15 cellular contexts compared by ENCODE assay signal in the genomic region with DNA sequence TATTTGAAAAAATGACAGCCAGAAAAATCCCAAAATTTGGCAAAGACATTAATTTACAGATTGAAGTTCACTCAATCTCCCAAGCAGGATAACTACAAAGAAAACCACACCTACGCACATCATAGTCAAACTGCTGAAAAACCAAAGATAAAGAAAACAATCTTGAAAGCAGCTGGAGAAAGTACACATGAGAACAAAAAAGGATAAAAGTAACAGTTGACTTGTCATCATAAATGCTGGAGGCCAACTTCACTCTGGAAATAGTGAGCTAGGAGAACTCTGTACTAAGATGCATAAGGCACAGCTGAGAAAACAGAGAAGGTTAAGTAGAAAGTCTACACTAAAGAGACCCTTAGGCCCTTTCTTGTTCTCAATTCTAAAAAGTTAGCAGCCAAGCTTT.
DNase-seq lines count a peak whose midpoint lies in the region; ATAC-seq and TF ChIP-seq lines count a peak whose summit lies in the region.
"Had no signal": no experiment of that assay in that cellular context is flagged by ENCODE, and none has a peak within 500 bp of the region (broad histone marks: within the 10 kb centered on the region; RNA-seq: fewer than 3 reads in every experiment).

No MANE protein-coding gene starts in this region.

- no peaks in the 10 kb centered on the region for H3K9me3 Mint-ChIP-seq in CD4-positive, alpha-beta T cell
- H3K9me3 Mint-ChIP-seq in CD8-positive, alpha-beta memory T cell, result no peaks in the 10 kb centered on the region
- no peaks in the 10 kb centered on the region for H3K9me3 Mint-ChIP-seq in WTC11
- H3K9me3 Mint-ChIP-seq in type B pancreatic cell, result peaks cover 5% of the 10 kb centered on the region

- peaks cover 77% of the 10 kb centered on the region for H3K4me1 Mint-ChIP-seq in CD4-positive, alpha-beta T cell (ENCODE audit: low read depth)
- peaks cover 40 to 64% (median 60%) of the 10 kb centered on the region in 3 donors for H3K4me1 Mint-ChIP-seq in CD8-positive, alpha-beta memory T cell
- H3K4me1 Mint-ChIP-seq in WTC11 (peaks cover 39% of the 10 kb centered on the region), type B pancreatic cell (ENCODE audit: unreplicated experiment) (peaks cover 22% of the 10 kb centered on the region)

- CTCF ChIA-PET in CD4-positive, alpha-beta T cell (lab: Charles Lee), result interaction anchor here (1.2 to 2.9 kb wide), 11 partner anchors 8 to 329 kb away, joined by 3 to 18 read pairs (median 5); a partner anchor contains a TSS
- CTCF ChIA-PET in CD8-positive, alpha-beta memory T cell (lab: Charles Lee), result interaction anchor here (0.9 to 2.2 kb wide), 12 partner anchors 8 to 329 kb away, joined by 3 to 11 read pairs (median 5); a partner anchor contains a TSS
- CTCF ChIA-PET in WTC11 (lab: Charles Lee), result interaction anchor here (0.6 to 3.9 kb wide), 34 partner anchors 8 to 396 kb away, joined by 3 to 23 read pairs (median 4); a partner anchor contains a TSS

- peak overlapping the region; percentile 64 for H3K27ac ChIP-seq in CD4-positive, alpha-beta T cell (ENCODE audit: low read depth, low read length)
- H3K27ac ChIP-seq in CD8-positive, alpha-beta memory T cell (ENCODE audit: low read depth, low read length), result no peak overlapping the region
- peak overlapping the region; percentile 6 for H3K27ac ChIP-seq in effector memory CD4-positive, alpha-beta T cell (ENCODE audit: insufficient read depth, low read length, poor library complexity, severe bottlenecking)
- H3K27ac ChIP-seq: cardiac muscle cell, prostate gland, tibial nerve had no signal

- no peaks in the 10 kb centered on the region for H3K27me3 ChIP-seq in CD4-positive, alpha-beta T cell (ENCODE audit: control insufficient read depth, insufficient read depth, low read length)
- H3K27me3 ChIP-seq in CD8-positive, alpha-beta memory T cell (ENCODE audit: insufficient read depth, low read length, poor library complexity, severe bottlenecking), result no peaks in the 10 kb centered on the region
- no peaks in the 10 kb centered on the region for H3K27me3 ChIP-seq in effector memory CD4-positive, alpha-beta T cell (replicated peaks; ENCODE audit: control insufficient read depth, insufficient read depth, low read length, poor library complexity, severe bottlenecking)
- H3K27me3 ChIP-seq: cardiac muscle cell, Peyer's patch, tibial nerve had no signal

- intact Hi-C loops in CD4-positive, alpha-beta T cell (cut with DNase I, micrococcal nuclease), result loop anchor here (1.0 to 5.0 kb wide), 6 partner anchors 35 to 115 kb away; no protein-coding TSS in a partner anchor

- peak; percentile 33 for ATAC-seq in CD4-positive, alpha-beta T cell (ENCODE audit: poor library complexity)
- no peak; the same call in 1 of the 2 replicates for ATAC-seq in WTC11

- peaks cover 53% of the 10 kb centered on the region for H3K4me1 ChIP-seq in CD8-positive, alpha-beta memory T cell (ENCODE audit: insufficient read depth, low read length)
- H3K4me1 ChIP-seq in effector memory CD4-positive, alpha-beta T cell (ENCODE audit: control insufficient read depth, insufficient read depth, low read length, poor library complexity, severe bottlenecking), result peaks cover 10% of the 10 kb centered on the region
- H3K4me1 ChIP-seq: Peyer's patch, prostate gland had no signal

- no peaks in the 10 kb centered on the region for H3K36me3 ChIP-seq in CD8-positive, alpha-beta memory T cell (ENCODE audit: insufficient read depth, low read length)
- peaks cover 14% of the 10 kb centered on the region for H3K36me3 ChIP-seq in effector memory CD4-positive, alpha-beta T cell (ENCODE audit: control insufficient read depth, insufficient read depth, low read length)
- H3K36me3 ChIP-seq: cardiac muscle cell, Peyer's patch, prostate gland had no signal

- no peak for DNase-seq in CD4-positive, alpha-beta T cell
- DNase-seq in CD8-positive, alpha-beta memory T cell, result peak in 1 of 5 donors; percentile 61
- DNase-seq in WTC11 (ENCODE audit: low spot score) (no peak), hypothalamus (lab: John Stamatoyannopoulos, UW) (no peak), type B pancreatic cell (ENCODE audit: extremely low spot score, unreplicated experiment) (no peak)
- no peak for DNase-seq in effector memory CD4-positive, alpha-beta T cell
- DNase-seq in activated CD8-positive, alpha-beta memory T cell treated with anti-CD3 and anti-CD28 coated beads, Interleukin-2, amount 50 U/mL, for 48 hours, result no peak
- DNase-seq: NCI-H1417 treated with DMSO at 0.1 percent for 48 hours had no signal

- TF ChIP-seq CTCF in CD4-positive, alpha-beta T cell (IDR thresholded peaks at IDR 0.05), result no peak
- TF ChIP-seq CTCF in WTC11 (IDR thresholded peaks at IDR 0.05) (no peak), type B pancreatic cell (conservative IDR thresholded peaks at IDR 0.05) (no peak)

- H3K9me3 ChIP-seq in CD4-positive, alpha-beta T cell (ENCODE audit: control insufficient read depth, low read length), result no peaks in the 10 kb centered on the region
- H3K9me3 ChIP-seq in CD8-positive, alpha-beta memory T cell (ENCODE audit: low read length), result no peaks in the 10 kb centered on the region
- no peaks in the 10 kb centered on the region for H3K9me3 ChIP-seq in effector memory CD4-positive, alpha-beta T cell (ENCODE audit: control insufficient read depth, low read length)
- H3K9me3 ChIP-seq: Peyer's patch, prostate gland, tibial nerve had no signal

- H3K4me3 Mint-ChIP-seq in CD4-positive, alpha-beta T cell, result peak overlapping the region; percentile 84
- peak overlapping the region in 3 of 7 donors; percentile 6 to 32 (median 21) for H3K4me3 Mint-ChIP-seq in CD8-positive, alpha-beta memory T cell
- H3K4me3 Mint-ChIP-seq in WTC11 (no peak overlapping the region), type B pancreatic cell (no peak overlapping the region)
- H3K4me3 Mint-ChIP-seq: nephron had no signal

- POLR2A ChIA-PET in CD4-positive, alpha-beta T cell (lab: Charles Lee), result interaction anchor here (1.0 to 3.4 kb wide), 9 partner anchors 11 to 347 kb away, joined by 3 to 43 read pairs (median 7); a partner anchor contains a TSS
- POLR2A ChIA-PET in CD8-positive, alpha-beta memory T cell (lab: Charles Lee), result interaction anchor here (0.6 kb wide), 2 partner anchors 224 to 327 kb away, joined by 3 to 4 read pairs; no protein-coding TSS in a partner anchor
- POLR2A ChIA-PET in WTC11 (lab: Charles Lee), result interaction anchor here (1.1 kb wide), 1 partner anchor 115 kb away, joined by 3 read pairs; no protein-coding TSS in a partner anchor

- peaks cover 30% of the 10 kb centered on the region for H3K36me3 Mint-ChIP-seq in CD4-positive, alpha-beta T cell (ENCODE audit: low read depth)
- H3K36me3 Mint-ChIP-seq in CD8-positive, alpha-beta memory T cell, result peaks cover 0 to 19% (median 6%) of the 10 kb centered on the region in 3 donors
- H3K36me3 Mint-ChIP-seq in WTC11 (no peaks in the 10 kb centered on the region), type B pancreatic cell (peaks cover 11% of the 10 kb centered on the region)

- H3K27ac Mint-ChIP-seq in CD4-positive, alpha-beta T cell, result peak overlapping the region; percentile 88
- H3K27ac Mint-ChIP-seq in CD8-positive, alpha-beta memory T cell, result peak overlapping the region in 7 of 8 donors; percentile 24 to 86 (median 71)
- H3K27ac Mint-ChIP-seq in WTC11 (peak overlapping the region; percentile 85), type B pancreatic cell (no peak overlapping the region)

- H3K4me3 ChIP-seq in CD8-positive, alpha-beta memory T cell (ENCODE audit: low read length), result no peak overlapping the region
- H3K4me3 ChIP-seq in effector memory CD4-positive, alpha-beta T cell (ENCODE audit: insufficient read depth, low read depth, low read length, poor library complexity, severe bottlenecking), result no peak overlapping the region
- H3K4me3 ChIP-seq: cardiac muscle cell, Peyer's patch, prostate gland, SK-N-MC, smooth muscle cell, tibial nerve had no signal

- no peaks in the 10 kb centered on the region for H3K27me3 Mint-ChIP-seq in CD4-positive, alpha-beta T cell
- no peaks in the 10 kb centered on the region for H3K27me3 Mint-ChIP-seq in CD8-positive, alpha-beta memory T cell
- no peaks in the 10 kb centered on the region for H3K27me3 Mint-ChIP-seq in WTC11 (ENCODE audit: low read depth)
- H3K27me3 Mint-ChIP-seq in type B pancreatic cell, result no peaks in the 10 kb centered on the region

TF ChIP-seq in WTC11, 78 proteins besides CTCF, POLR2A, EP300 and RAD21:
- TF ChIP-seq, protein P1, sequence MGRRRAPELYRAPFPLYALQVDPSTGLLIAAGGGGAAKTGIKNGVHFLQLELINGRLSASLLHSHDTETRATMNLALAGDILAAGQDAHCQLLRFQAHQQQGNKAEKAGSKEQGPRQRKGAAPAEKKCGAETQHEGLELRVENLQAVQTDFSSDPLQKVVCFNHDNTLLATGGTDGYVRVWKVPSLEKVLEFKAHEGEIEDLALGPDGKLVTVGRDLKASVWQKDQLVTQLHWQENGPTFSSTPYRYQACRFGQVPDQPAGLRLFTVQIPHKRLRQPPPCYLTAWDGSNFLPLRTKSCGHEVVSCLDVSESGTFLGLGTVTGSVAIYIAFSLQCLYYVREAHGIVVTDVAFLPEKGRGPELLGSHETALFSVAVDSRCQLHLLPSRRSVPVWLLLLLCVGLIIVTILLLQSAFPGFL (CRISPR knock-in tag; IDR thresholded peaks at IDR 0.05; ENCODE audit: borderline replicate concordance), result no peak
- TF ChIP-seq, protein P2, sequence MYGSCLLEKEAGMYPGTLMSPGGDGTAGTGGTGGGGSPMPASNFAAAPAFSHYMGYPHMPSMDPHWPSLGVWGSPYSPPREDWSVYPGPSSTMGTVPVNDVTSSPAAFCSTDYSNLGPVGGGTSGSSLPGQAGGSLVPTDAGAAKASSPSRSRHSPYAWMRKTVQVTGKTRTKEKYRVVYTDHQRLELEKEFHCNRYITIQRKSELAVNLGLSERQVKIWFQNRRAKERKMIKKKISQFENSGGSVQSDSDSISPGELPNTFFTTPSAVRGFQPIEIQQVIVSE (CRISPR knock-in tag; IDR thresholded peaks at IDR 0.05; ENCODE audit: borderline replicate concordance), result no peak
